In the genomic region with DNA sequence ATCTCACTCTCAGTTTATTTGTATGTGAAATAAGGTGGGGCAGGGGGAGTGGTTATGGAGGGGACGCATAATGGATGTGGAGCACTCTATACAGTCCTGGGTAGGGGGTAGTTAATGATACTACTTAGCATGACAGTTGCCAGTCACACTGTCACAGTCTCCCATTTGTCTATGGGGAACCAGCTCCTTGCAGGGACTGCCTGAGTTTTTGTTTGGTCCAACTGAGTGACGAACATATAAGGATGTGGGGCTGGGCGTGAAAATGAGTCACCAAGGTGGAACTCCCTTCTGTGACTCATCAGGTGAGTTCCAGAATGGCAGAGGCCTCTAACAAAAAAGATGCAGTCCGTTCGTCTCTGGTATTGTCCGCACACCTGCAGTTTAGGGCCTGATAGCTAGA, we compare ENCODE assay signal across 9 cellular contexts.
DNase-seq lines count a peak whose midpoint lies in the region; ATAC-seq, FAIRE-seq and TF ChIP-seq lines count a peak whose summit lies in the region.
"Had no signal": no experiment of that assay in that cellular context is flagged by ENCODE, and none has a peak within 500 bp of the region (broad histone marks: within the 10 kb centered on the region; RNA-seq: fewer than 3 reads in every experiment).

No MANE protein-coding gene starts in this region.

- CTCF ChIA-PET in A673 (lab: Charles Lee) = no interaction called here

- intact Hi-C loops in A673 (cut with micrococcal nuclease; ENCODE audit: unreplicated experiment) = no loop called here

- H3K36me3 ChIP-seq in A673 (ENCODE audit: insufficient read depth, low read length, poor library complexity, severe bottlenecking) = no peaks in the 10 kb centered on the region

- ATAC-seq in HG02973 (IDR thresholded peaks at IDR 0.05; ENCODE audit: unreplicated experiment) = peak; percentile 37
- ATAC-seq in activated T-cell treated with anti-CD3 and anti-CD28 coated beads, Interleukin-2, amount 50 U/mL, for 4 hours = peak; percentile 81 to 90

- peaks cover 13% of the 10 kb centered on the region for H3K4me1 Mint-ChIP-seq in activated T-cell treated with anti-CD3 and anti-CD28 coated beads, Interleukin-2, amount 50 U/mL, for 4 hours (ENCODE audit: low read depth)
- H3K4me1 Mint-ChIP-seq in progenitor cell of endocrine pancreas (ENCODE audit: low read depth) = peaks cover 20% of the 10 kb centered on the region

- no peaks in the 10 kb centered on the region for H3K27me3 Mint-ChIP-seq in activated T-cell treated with anti-CD3 and anti-CD28 coated beads, Interleukin-2, amount 50 U/mL, for 4 hours (ENCODE audit: low read depth)
- H3K27me3 Mint-ChIP-seq in progenitor cell of endocrine pancreas = peaks cover 4% of the 10 kb centered on the region

- BruUV-seq in A673 (replicated peaks; lab: Mats Ljungman, UMichigan) = no TSS peak

- H3K9me3 ChIP-seq in A673 (ENCODE audit: low read depth, low read length, poor library complexity, severe bottlenecking) = no peaks in the 10 kb centered on the region

- no peak overlapping the region for H3K4me3 Mint-ChIP-seq in activated T-cell treated with anti-CD3 and anti-CD28 coated beads, Interleukin-2, amount 50 U/mL, for 4 hours
- H3K4me3 Mint-ChIP-seq in progenitor cell of endocrine pancreas (ENCODE audit: low read depth) = no peak overlapping the region

- DNase-seq in GM12891 (ENCODE audit: insufficient read length, low spot score) = no peak
- peak; percentile 16 for DNase-seq in activated T-cell treated with anti-CD3 and anti-CD28 coated beads, Interleukin-2, amount 50 U/mL, for 4 hours
- DNase-seq in progenitor cell of endocrine pancreas (ENCODE audit: low spot score, unreplicated experiment) = no peak
- no peak for DNase-seq in OCI-M2 (lab: John Stamatoyannopoulos, UW; ENCODE audit: unreplicated experiment)
- DNase-seq in A673 (ENCODE audit: low spot score) = no peak
- DNase-seq in anterior cingulate cortex (lab: John Stamatoyannopoulos, UW) = no peak
- no peak for DNase-seq in NAMALWA (ENCODE audit: low spot score)
- DNase-seq: NCI-H774 had no signal

- no peak overlapping the region for H3K4me3 ChIP-seq in A673 (ENCODE audit: low read depth, low read length, poor library complexity, severe bottlenecking)

- POLR2A ChIA-PET in A673 (lab: Charles Lee; ENCODE audit: low non-redundant PET) = interaction anchor here (0.7 kb wide), 1 partner anchor 94 kb away, joined by 4 read pairs; no protein-coding TSS in a partner anchor

- no peaks in the 10 kb centered on the region for H3K9me3 Mint-ChIP-seq in activated T-cell treated with anti-CD3 and anti-CD28 coated beads, Interleukin-2, amount 50 U/mL, for 4 hours
- H3K9me3 Mint-ChIP-seq in progenitor cell of endocrine pancreas (ENCODE audit: low read depth) = no peaks in the 10 kb centered on the region

- peaks cover 27% of the 10 kb centered on the region for H3K36me3 Mint-ChIP-seq in activated T-cell treated with anti-CD3 and anti-CD28 coated beads, Interleukin-2, amount 50 U/mL, for 4 hours (ENCODE audit: insufficient read depth)
- no peaks in the 10 kb centered on the region for H3K36me3 Mint-ChIP-seq in progenitor cell of endocrine pancreas (ENCODE audit: insufficient read depth)

- TF ChIP-seq CTCF in progenitor cell of endocrine pancreas (IDR thresholded peaks at IDR 0.05; ENCODE audit: unreplicated experiment) (no peak), A673 (conservative IDR thresholded peaks at IDR 0.05; ENCODE audit: low read depth, low read length) (no peak)

- H3K27me3 ChIP-seq in A673 (replicated peaks; ENCODE audit: insufficient read depth, low read depth, low read length, poor library complexity) = no peaks in the 10 kb centered on the region

- H3K27ac ChIP-seq in A673 (ENCODE audit: low read depth, low read length, poor library complexity, severe bottlenecking) = no peak overlapping the region

- H3K4me1 ChIP-seq in A673 (ENCODE audit: insufficient read depth, low read length, poor library complexity, severe bottlenecking) = no peaks in the 10 kb centered on the region

- H3K27ac Mint-ChIP-seq in progenitor cell of endocrine pancreas = peak overlapping the region; percentile 21

- no peak for TF ChIP-seq POLR2A in GM12891 (IDR thresholded peaks at IDR 0.05; ENCODE audit: low read depth, low read length)

- FAIRE-seq in GM12891 (lab: Jason Lieb, UNC) = peak; percentile 47

TF ChIP-seq in GM12891, 5 proteins besides CTCF, POLR2A, EP300 and RAD21:
- no peak for TF ChIP-seq TAF1 (IDR thresholded peaks at IDR 0.05; ENCODE audit: low read depth, low read length)
- no peak for TF ChIP-seq SPI1 (IDR thresholded peaks at IDR 0.05; ENCODE audit: low read depth, low read length)
